10 cellular contexts compared by ENCODE assay signal in genomic region chr5:136193396-136193935, GRCh38. TPM values are rescaled to one million over a fixed set of nuclear protein-coding genes. Genes with fewer than 3 reads are reported as not detected.
DNase-seq lines count a peak whose midpoint lies in the region; ATAC-seq and TF ChIP-seq lines count a peak whose summit lies in the region.
"Had no signal": no experiment of that assay in that cellular context is flagged by ENCODE, and none has a peak within 500 bp of the region (broad histone marks: within the 10 kb centered on the region; RNA-seq: fewer than 3 reads in every experiment).

No MANE protein-coding gene starts in this region.

- H3K4me1 ChIP-seq in GM23248 (ENCODE audit: insufficient read depth) (no peaks in the 10 kb centered on the region), NT2/D1 (ENCODE audit: insufficient read depth, insufficient read length) (peaks cover 8% of the 10 kb centered on the region), iPS-15b (ENCODE audit: control insufficient read depth, insufficient read depth, low read length) (peaks cover 3% of the 10 kb centered on the region), psoas muscle (peaks cover 9% of the 10 kb centered on the region)

- H3K27ac ChIP-seq in GM23248 = no peak overlapping the region
- no peak overlapping the region for H3K27ac ChIP-seq in psoas muscle
- H3K27ac ChIP-seq: HL-60 had no signal

- H3F3A ChIP-seq in GM23248 (ENCODE audit: insufficient read depth) = 0 out of 2 replicates have a peak, but pooled peaks cover 10% of the 10 kb centered on the region

- H3K27me3 ChIP-seq in GM23248 (replicated peaks; ENCODE audit: insufficient read depth) (peaks cover 10% of the 10 kb centered on the region), NT2/D1 (ENCODE audit: insufficient read depth, insufficient read length) (peaks cover 70% of the 10 kb centered on the region), iPS-15b (ENCODE audit: control insufficient read depth, insufficient read depth, low read length) (peaks cover 90% of the 10 kb centered on the region), psoas muscle (ENCODE audit: insufficient read depth in 3 of 3, low read length in 2 of 3) (peaks cover 0 to 23% (median 0%) of the 10 kb centered on the region in 3 donors)

- H4K20me1 ChIP-seq in GM23248 (ENCODE audit: insufficient read depth) = no peaks in the 10 kb centered on the region

- no peaks in the 10 kb centered on the region for H3K79me2 ChIP-seq in GM23248 (ENCODE audit: insufficient read depth)

- in situ Hi-C loops in GM23248 (cut with MboI) = no loop called here

- no peak overlapping the region for H2AFZ ChIP-seq in GM23248

- WGBS in GM23248 (ENCODE audit: low coverage in 1 of 2, low lambda C conversion rate in 2 of 2, missing lambda C conversion rate in 2 of 2), 2 experiments = 69 to 74% methylated on average over 15 to 17 of the region's 17 CpGs
- WGBS in psoas muscle, 3 donors = 50 to 64% (median 57%) methylated on average over 17 of the region's 17 CpGs

- H3K9ac ChIP-seq in GM23248 (no peak overlapping the region), NT2/D1 (ENCODE audit: insufficient read length, low read depth) (peak overlapping the region; percentile 42), iPS-15b (ENCODE audit: low read depth, low read length) (no peak overlapping the region)

- 0 out of 2 replicates have a peak, but pooled peaks cover 4% of the 10 kb centered on the region for H3K36me3 ChIP-seq in GM23248 (ENCODE audit: low read depth)
- no peaks in the 10 kb centered on the region for H3K36me3 ChIP-seq in NT2/D1 (ENCODE audit: insufficient read depth, insufficient read length, low read length)
- no peaks in the 10 kb centered on the region for H3K36me3 ChIP-seq in iPS-15b (ENCODE audit: control insufficient read depth, insufficient read depth, low read length)
- peaks cover 0 to 6% of the 10 kb centered on the region in 2 donors for H3K36me3 ChIP-seq in psoas muscle (ENCODE audit: insufficient read depth in 1 of 2, low read depth in 1 of 2)

- no peaks in the 10 kb centered on the region for H3K9me2 ChIP-seq in GM23248 (ENCODE audit: insufficient read depth)

- intact Hi-C loops in psoas muscle (cut with DNase I) = no loop called here

- DNase-seq in GM23248 = peak; percentile 10
- no peak for DNase-seq in NT2/D1 (ENCODE audit: low read depth, low spot score)
- no peak for DNase-seq in psoas muscle
- no peak for DNase-seq in hypothalamus (lab: John Stamatoyannopoulos, UW)
- DNase-seq in KG1 (lab: John Stamatoyannopoulos, UW) = no peak
- no peak for DNase-seq in LoVo (ENCODE audit: low spot score)
- DNase-seq: activated B cell treated with CpG ODN at 0.5 μM for 24 hours; activated naive CD4-positive, alpha-beta T cell treated with anti-CD3 and anti-CD28 coated beads, Interleukin-2, amount 50 U/mL, for 16 hours had no signal

- TF ChIP-seq CTCF in psoas muscle (IDR thresholded peaks at IDR 0.05) = no peak

- ATAC-seq in psoas muscle = peak in 3 of 4 donors; percentile 4 to 19 (median 15)

- no peaks in the 10 kb centered on the region for H3K9me3 ChIP-seq in GM23248 (ENCODE audit: low read depth)
- H3K9me3 ChIP-seq in NT2/D1 (ENCODE audit: insufficient read depth, low read length) = no peaks in the 10 kb centered on the region
- H3K9me3 ChIP-seq in iPS-15b (ENCODE audit: control insufficient read depth, insufficient read depth, low read length) = no peaks in the 10 kb centered on the region
- no peaks in the 10 kb centered on the region for H3K9me3 ChIP-seq in psoas muscle

- no peak overlapping the region for H3K4me2 ChIP-seq in GM23248 (ENCODE audit: unreplicated experiment)

- H3K4me3 ChIP-seq in GM23248 = peak overlapping the region; percentile 65; the same call in 1 of the 2 replicates
- H3K4me3 ChIP-seq in NT2/D1 (ENCODE audit: insufficient read length, low read depth) = peak overlapping the region; percentile 56
- H3K4me3 ChIP-seq in iPS-15b (ENCODE audit: low read depth, low read length) = peak overlapping the region; percentile 50
- peak overlapping the region; percentile 61 for H3K4me3 ChIP-seq in psoas muscle

RNA-seq across cellular contexts. Expression of gene SMIM32, which starts 0.5 kb away (rescaled TPM):
- total RNA-seq in GM23248 (2014; rRNA removed; shearing (Covaris generic)) = not detected in 2 replicates
- not detected in 2 replicates for polyA plus RNA-seq in GM23248 (2016; fragmentation: Nextera tagmentation; extraction: Ambion mirVana)
- total RNA-seq in psoas muscle = under 1 TPM in 2 of 4 donors, not detected in 2; 0.36 to 0.82 TPM
- polyA plus RNA-seq in psoas muscle = under 1 TPM in 2 of 3 donors, not detected in 1; 0.06 to 0.10 TPM
- total RNA-seq: activated B cell treated with CpG ODN at 0.5 μM for 24 hours had no signal
